In the genomic region with DNA sequence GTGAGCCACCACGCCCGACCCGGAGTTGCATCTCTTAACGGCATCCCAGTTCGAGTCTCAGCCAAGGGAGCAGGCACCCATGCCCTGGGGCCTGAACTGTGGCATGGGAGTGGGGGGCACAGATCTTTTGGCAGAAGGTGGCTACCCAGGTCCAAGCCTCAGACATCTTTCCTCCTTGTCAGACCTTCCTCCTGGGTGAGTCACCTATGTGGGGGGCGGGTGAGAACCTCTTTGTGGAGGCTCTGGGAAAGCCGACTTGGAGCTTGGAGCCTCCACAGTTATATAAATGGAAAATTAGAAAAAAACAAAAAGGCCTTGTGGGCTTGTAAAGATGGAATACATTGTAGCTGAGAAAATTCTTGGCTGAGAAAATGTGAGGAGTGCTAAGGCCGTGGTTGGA, we compare ENCODE assay signal across 10 cellular contexts.
A peak's percentile ranks its signal among the peaks of the same experiment; 100 is the strongest.
DNase-seq lines count a peak whose midpoint lies in the region; ATAC-seq and TF ChIP-seq lines count a peak whose summit lies in the region.
"Had no signal": no experiment of that assay in that cellular context is flagged by ENCODE, and none has a peak within 500 bp of the region (broad histone marks: within the 10 kb centered on the region; RNA-seq: fewer than 3 reads in every experiment).

No MANE protein-coding gene starts in this region.

- H3K9me3 Mint-ChIP-seq in activated CD8-positive, alpha-beta T cell treated with anti-CD3 and anti-CD28 coated beads for 36 hours = no peaks in the 10 kb centered on the region
- H3K9me3 Mint-ChIP-seq in activated CD8-positive, alpha-beta T cell treated with anti-CD3 and anti-CD28 coated beads, Interleukin-2, amount 10 ng/mL, durations not matched to agents 7 days and 5 days (ENCODE audit: insufficient read depth) = no peaks in the 10 kb centered on the region
- H3K9me3 Mint-ChIP-seq in activated T-helper 1 cell treated with anti-CD3 and anti-CD28 coated beads, Interleukin-12 subunit alpha, Interleukin-12 subunit beta, Interleukin-2, Interleukin-4 antibody, amounts not matched to agents 30 ng/mL and 10 ng/mL and 1 ng/mL, durations not matched to agents 14 hours and 24 hours and 36 hours = no peaks in the 10 kb centered on the region

- CTCF ChIA-PET in activated CD8-positive, alpha-beta T cell treated with anti-CD3 and anti-CD28 coated beads for 36 hours (lab: Charles Lee) = interaction anchor here (0.6 to 5.6 kb wide), 11 partner anchors 9 to 513 kb away, joined by 3 to 29 read pairs (median 14); partner anchors contain the start of genes CDC123 and NUDT5
- CTCF ChIA-PET in activated CD8-positive, alpha-beta T cell treated with anti-CD3 and anti-CD28 coated beads, Interleukin-2, amount 10 ng/mL, durations not matched to agents 7 days and 5 days (lab: Charles Lee) = interaction anchor here (1.2 to 4.5 kb wide), 8 partner anchors 53 to 495 kb away, joined by 4 to 51 read pairs (median 10); partner anchors contain the start of gene OPTN

- H3K27me3 ChIP-seq in foreskin keratinocyte (no peaks in the 10 kb centered on the region), WERI-Rb-1 (ENCODE audit: insufficient read depth, low read depth, severe bottlenecking) (no peaks in the 10 kb centered on the region)
- H3K27me3 ChIP-seq: gastrocnemius medialis had no signal

- no peak overlapping the region for H3K4me3 Mint-ChIP-seq in activated CD8-positive, alpha-beta T cell treated with anti-CD3 and anti-CD28 coated beads for 36 hours
- no peak overlapping the region for H3K4me3 Mint-ChIP-seq in activated CD8-positive, alpha-beta T cell treated with anti-CD3 and anti-CD28 coated beads, Interleukin-2, amount 10 ng/mL, durations not matched to agents 7 days and 5 days
- H3K4me3 Mint-ChIP-seq in activated T-helper 1 cell treated with anti-CD3 and anti-CD28 coated beads, Interleukin-12 subunit alpha, Interleukin-12 subunit beta, Interleukin-2, Interleukin-4 antibody, amounts not matched to agents 30 ng/mL and 10 ng/mL and 1 ng/mL, durations not matched to agents 14 hours and 24 hours and 36 hours = no peak overlapping the region

- H3K36me3 ChIP-seq in WERI-Rb-1 = no peaks in the 10 kb centered on the region
- H3K36me3 ChIP-seq: gastrocnemius medialis had no signal

- no peaks in the 10 kb centered on the region for H3K27me3 Mint-ChIP-seq in activated CD8-positive, alpha-beta T cell treated with anti-CD3 and anti-CD28 coated beads for 36 hours
- no peaks in the 10 kb centered on the region for H3K27me3 Mint-ChIP-seq in activated CD8-positive, alpha-beta T cell treated with anti-CD3 and anti-CD28 coated beads, Interleukin-2, amount 10 ng/mL, durations not matched to agents 7 days and 5 days (ENCODE audit: low read depth)
- no peaks in the 10 kb centered on the region for H3K27me3 Mint-ChIP-seq in activated T-helper 1 cell treated with anti-CD3 and anti-CD28 coated beads, Interleukin-12 subunit alpha, Interleukin-12 subunit beta, Interleukin-2, Interleukin-4 antibody, amounts not matched to agents 30 ng/mL and 10 ng/mL and 1 ng/mL, durations not matched to agents 14 hours and 24 hours and 36 hours (ENCODE audit: insufficient read depth)

- H3K27ac ChIP-seq in foreskin keratinocyte = no peak overlapping the region
- no peak overlapping the region for H3K27ac ChIP-seq in WERI-Rb-1

- no peak for ATAC-seq in activated CD8-positive, alpha-beta T cell treated with anti-CD3 and anti-CD28 coated beads for 36 hours
- no peak for ATAC-seq in activated CD8-positive, alpha-beta T cell treated with anti-CD3 and anti-CD28 coated beads, Interleukin-2, amount 10 ng/mL, durations not matched to agents 7 days and 5 days
- peak; percentile 18 for ATAC-seq in foreskin keratinocyte
- ATAC-seq in GM18867 (IDR thresholded peaks at IDR 0.05; ENCODE audit: unreplicated experiment) = no peak
- ATAC-seq in GM21423 (IDR thresholded peaks at IDR 0.05; ENCODE audit: unreplicated experiment) = no peak
- ATAC-seq: gastrocnemius medialis had no signal

- peak; percentile 11 for DNase-seq in activated CD8-positive, alpha-beta T cell treated with anti-CD3 and anti-CD28 coated beads for 36 hours
- DNase-seq in activated CD8-positive, alpha-beta T cell treated with anti-CD3 and anti-CD28 coated beads, Interleukin-2, amount 10 ng/mL, durations not matched to agents 7 days and 5 days = no peak
- no peak for DNase-seq in activated T-helper 1 cell treated with anti-CD3 and anti-CD28 coated beads, Interleukin-12 subunit alpha, Interleukin-12 subunit beta, Interleukin-2, Interleukin-4 antibody, amounts not matched to agents 30 ng/mL and 10 ng/mL and 1 ng/mL, durations not matched to agents 14 hours and 24 hours and 36 hours (ENCODE audit: low spot score)
- DNase-seq in foreskin keratinocyte = no peak
- DNase-seq in superior temporal gyrus (ENCODE audit: extremely low spot score) = peak; percentile 60
- no peak for DNase-seq in WERI-Rb-1
- DNase-seq: gastrocnemius medialis, midbrain had no signal

- H3K4me3 ChIP-seq in WERI-Rb-1 (ENCODE audit: low read depth, low read length) = no peak overlapping the region
- H3K4me3 ChIP-seq: gastrocnemius medialis had no signal

- peaks cover 66% of the 10 kb centered on the region for H3K4me1 Mint-ChIP-seq in activated CD8-positive, alpha-beta T cell treated with anti-CD3 and anti-CD28 coated beads for 36 hours (ENCODE audit: low read depth)
- peaks cover 32% of the 10 kb centered on the region for H3K4me1 Mint-ChIP-seq in activated CD8-positive, alpha-beta T cell treated with anti-CD3 and anti-CD28 coated beads, Interleukin-2, amount 10 ng/mL, durations not matched to agents 7 days and 5 days (ENCODE audit: low read depth)
- H3K4me1 Mint-ChIP-seq in activated T-helper 1 cell treated with anti-CD3 and anti-CD28 coated beads, Interleukin-12 subunit alpha, Interleukin-12 subunit beta, Interleukin-2, Interleukin-4 antibody, amounts not matched to agents 30 ng/mL and 10 ng/mL and 1 ng/mL, durations not matched to agents 14 hours and 24 hours and 36 hours (ENCODE audit: low read depth) = peaks cover 73% of the 10 kb centered on the region

- TF ChIP-seq CTCF in activated CD8-positive, alpha-beta T cell treated with anti-CD3 and anti-CD28 coated beads for 36 hours (IDR thresholded peaks at IDR 0.05) = no peak
- TF ChIP-seq CTCF in foreskin keratinocyte (conservative IDR thresholded peaks at IDR 0.05) (no peak), WERI-Rb-1 (IDR thresholded peaks at IDR 0.05; ENCODE audit: low read depth, low read length) (no peak)

- peak overlapping the region; percentile 84 for H3K27ac Mint-ChIP-seq in activated CD8-positive, alpha-beta T cell treated with anti-CD3 and anti-CD28 coated beads for 36 hours
- H3K27ac Mint-ChIP-seq in activated CD8-positive, alpha-beta T cell treated with anti-CD3 and anti-CD28 coated beads, Interleukin-2, amount 10 ng/mL, durations not matched to agents 7 days and 5 days = no peak overlapping the region
- H3K27ac Mint-ChIP-seq in activated T-helper 1 cell treated with anti-CD3 and anti-CD28 coated beads, Interleukin-12 subunit alpha, Interleukin-12 subunit beta, Interleukin-2, Interleukin-4 antibody, amounts not matched to agents 30 ng/mL and 10 ng/mL and 1 ng/mL, durations not matched to agents 14 hours and 24 hours and 36 hours = peak overlapping the region; percentile 35

- intact Hi-C loops in activated CD8-positive, alpha-beta T cell treated with anti-CD3 and anti-CD28 coated beads for 36 hours (cut with micrococcal nuclease) = no loop called here
- intact Hi-C loops in activated T-helper 1 cell treated with anti-CD3 and anti-CD28 coated beads, Interleukin-12 subunit alpha, Interleukin-12 subunit beta, Interleukin-2, Interleukin-4 antibody, amounts not matched to agents 30 ng/mL and 10 ng/mL and 1 ng/mL, durations not matched to agents 14 hours and 24 hours and 36 hours (cut with micrococcal nuclease) = no loop called here

- POLR2A ChIA-PET in activated CD8-positive, alpha-beta T cell treated with anti-CD3 and anti-CD28 coated beads for 36 hours (lab: Charles Lee) = interaction anchor here (1.2 kb wide), 1 partner anchor 9 kb away, joined by 4 read pairs; no protein-coding TSS in a partner anchor
- POLR2A ChIA-PET in activated CD8-positive, alpha-beta T cell treated with anti-CD3 and anti-CD28 coated beads, Interleukin-2, amount 10 ng/mL, durations not matched to agents 7 days and 5 days (lab: Charles Lee) = no interaction called here

- no peaks in the 10 kb centered on the region for H3K9me3 ChIP-seq in WERI-Rb-1 (ENCODE audit: severe bottlenecking)
- H3K9me3 ChIP-seq: gastrocnemius medialis had no signal

- H3K36me3 Mint-ChIP-seq in activated CD8-positive, alpha-beta T cell treated with anti-CD3 and anti-CD28 coated beads for 36 hours (ENCODE audit: low read depth) = no peaks in the 10 kb centered on the region
- no peaks in the 10 kb centered on the region for H3K36me3 Mint-ChIP-seq in activated CD8-positive, alpha-beta T cell treated with anti-CD3 and anti-CD28 coated beads, Interleukin-2, amount 10 ng/mL, durations not matched to agents 7 days and 5 days (ENCODE audit: low read depth)
- no peaks in the 10 kb centered on the region for H3K36me3 Mint-ChIP-seq in activated T-helper 1 cell treated with anti-CD3 and anti-CD28 coated beads, Interleukin-12 subunit alpha, Interleukin-12 subunit beta, Interleukin-2, Interleukin-4 antibody, amounts not matched to agents 30 ng/mL and 10 ng/mL and 1 ng/mL, durations not matched to agents 14 hours and 24 hours and 36 hours (ENCODE audit: low read depth)

- H3K4me1 ChIP-seq in foreskin keratinocyte = peaks cover 34% of the 10 kb centered on the region

Comparison
In these comparisons a context has a peak if more than half of its experiments do, and no peak if none do; other contexts are left out.
1. DNase-seq: peak in activated CD8-positive, alpha-beta T cell treated with anti-CD3 and anti-CD28 coated beads for 36 hours (single experiment) and superior temporal gyrus (single experiment); none in activated CD8-positive, alpha-beta T cell treated with anti-CD3 and anti-CD28 coated beads, Interleukin-2, amount 10 ng/mL, durations not matched to agents 7 days and 5 days (single experiment), activated T-helper 1 cell treated with anti-CD3 and anti-CD28 coated beads, Interleukin-12 subunit alpha, Interleukin-12 subunit beta, Interleukin-2, Interleukin-4 antibody, amounts not matched to agents 30 ng/mL and 10 ng/mL and 1 ng/mL, durations not matched to agents 14 hours and 24 hours and 36 hours (single experiment), foreskin keratinocyte (0 of 2) and WERI-Rb-1 (single experiment).